1 cellular context compared by ENCODE assay signal in the genomic region with DNA sequence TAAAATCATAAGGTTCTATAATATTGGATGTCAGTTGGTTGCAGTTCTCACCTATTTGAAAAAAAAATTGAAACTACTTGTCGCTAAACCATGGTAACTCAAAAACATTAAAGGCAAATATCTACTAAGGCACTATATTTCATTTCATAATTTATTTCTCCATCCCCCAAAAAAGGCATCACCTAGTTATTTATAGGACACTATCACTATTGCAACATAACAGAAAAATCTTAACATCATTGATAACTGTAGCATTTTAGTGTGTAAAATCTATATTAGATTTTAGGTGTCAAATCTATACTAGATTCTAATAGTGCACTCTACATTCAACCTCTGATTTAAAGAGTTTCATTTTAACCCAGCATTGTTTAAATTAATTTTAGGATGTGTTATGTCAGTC.
TF ChIP-seq lines count a peak whose summit lies in the region.

No MANE protein-coding gene starts in this region.

TF ChIP-seq in GM23338, 12 proteins besides CTCF, POLR2A, EP300 and RAD21 (continued from another document):
- TF ChIP-seq, protein P1, sequence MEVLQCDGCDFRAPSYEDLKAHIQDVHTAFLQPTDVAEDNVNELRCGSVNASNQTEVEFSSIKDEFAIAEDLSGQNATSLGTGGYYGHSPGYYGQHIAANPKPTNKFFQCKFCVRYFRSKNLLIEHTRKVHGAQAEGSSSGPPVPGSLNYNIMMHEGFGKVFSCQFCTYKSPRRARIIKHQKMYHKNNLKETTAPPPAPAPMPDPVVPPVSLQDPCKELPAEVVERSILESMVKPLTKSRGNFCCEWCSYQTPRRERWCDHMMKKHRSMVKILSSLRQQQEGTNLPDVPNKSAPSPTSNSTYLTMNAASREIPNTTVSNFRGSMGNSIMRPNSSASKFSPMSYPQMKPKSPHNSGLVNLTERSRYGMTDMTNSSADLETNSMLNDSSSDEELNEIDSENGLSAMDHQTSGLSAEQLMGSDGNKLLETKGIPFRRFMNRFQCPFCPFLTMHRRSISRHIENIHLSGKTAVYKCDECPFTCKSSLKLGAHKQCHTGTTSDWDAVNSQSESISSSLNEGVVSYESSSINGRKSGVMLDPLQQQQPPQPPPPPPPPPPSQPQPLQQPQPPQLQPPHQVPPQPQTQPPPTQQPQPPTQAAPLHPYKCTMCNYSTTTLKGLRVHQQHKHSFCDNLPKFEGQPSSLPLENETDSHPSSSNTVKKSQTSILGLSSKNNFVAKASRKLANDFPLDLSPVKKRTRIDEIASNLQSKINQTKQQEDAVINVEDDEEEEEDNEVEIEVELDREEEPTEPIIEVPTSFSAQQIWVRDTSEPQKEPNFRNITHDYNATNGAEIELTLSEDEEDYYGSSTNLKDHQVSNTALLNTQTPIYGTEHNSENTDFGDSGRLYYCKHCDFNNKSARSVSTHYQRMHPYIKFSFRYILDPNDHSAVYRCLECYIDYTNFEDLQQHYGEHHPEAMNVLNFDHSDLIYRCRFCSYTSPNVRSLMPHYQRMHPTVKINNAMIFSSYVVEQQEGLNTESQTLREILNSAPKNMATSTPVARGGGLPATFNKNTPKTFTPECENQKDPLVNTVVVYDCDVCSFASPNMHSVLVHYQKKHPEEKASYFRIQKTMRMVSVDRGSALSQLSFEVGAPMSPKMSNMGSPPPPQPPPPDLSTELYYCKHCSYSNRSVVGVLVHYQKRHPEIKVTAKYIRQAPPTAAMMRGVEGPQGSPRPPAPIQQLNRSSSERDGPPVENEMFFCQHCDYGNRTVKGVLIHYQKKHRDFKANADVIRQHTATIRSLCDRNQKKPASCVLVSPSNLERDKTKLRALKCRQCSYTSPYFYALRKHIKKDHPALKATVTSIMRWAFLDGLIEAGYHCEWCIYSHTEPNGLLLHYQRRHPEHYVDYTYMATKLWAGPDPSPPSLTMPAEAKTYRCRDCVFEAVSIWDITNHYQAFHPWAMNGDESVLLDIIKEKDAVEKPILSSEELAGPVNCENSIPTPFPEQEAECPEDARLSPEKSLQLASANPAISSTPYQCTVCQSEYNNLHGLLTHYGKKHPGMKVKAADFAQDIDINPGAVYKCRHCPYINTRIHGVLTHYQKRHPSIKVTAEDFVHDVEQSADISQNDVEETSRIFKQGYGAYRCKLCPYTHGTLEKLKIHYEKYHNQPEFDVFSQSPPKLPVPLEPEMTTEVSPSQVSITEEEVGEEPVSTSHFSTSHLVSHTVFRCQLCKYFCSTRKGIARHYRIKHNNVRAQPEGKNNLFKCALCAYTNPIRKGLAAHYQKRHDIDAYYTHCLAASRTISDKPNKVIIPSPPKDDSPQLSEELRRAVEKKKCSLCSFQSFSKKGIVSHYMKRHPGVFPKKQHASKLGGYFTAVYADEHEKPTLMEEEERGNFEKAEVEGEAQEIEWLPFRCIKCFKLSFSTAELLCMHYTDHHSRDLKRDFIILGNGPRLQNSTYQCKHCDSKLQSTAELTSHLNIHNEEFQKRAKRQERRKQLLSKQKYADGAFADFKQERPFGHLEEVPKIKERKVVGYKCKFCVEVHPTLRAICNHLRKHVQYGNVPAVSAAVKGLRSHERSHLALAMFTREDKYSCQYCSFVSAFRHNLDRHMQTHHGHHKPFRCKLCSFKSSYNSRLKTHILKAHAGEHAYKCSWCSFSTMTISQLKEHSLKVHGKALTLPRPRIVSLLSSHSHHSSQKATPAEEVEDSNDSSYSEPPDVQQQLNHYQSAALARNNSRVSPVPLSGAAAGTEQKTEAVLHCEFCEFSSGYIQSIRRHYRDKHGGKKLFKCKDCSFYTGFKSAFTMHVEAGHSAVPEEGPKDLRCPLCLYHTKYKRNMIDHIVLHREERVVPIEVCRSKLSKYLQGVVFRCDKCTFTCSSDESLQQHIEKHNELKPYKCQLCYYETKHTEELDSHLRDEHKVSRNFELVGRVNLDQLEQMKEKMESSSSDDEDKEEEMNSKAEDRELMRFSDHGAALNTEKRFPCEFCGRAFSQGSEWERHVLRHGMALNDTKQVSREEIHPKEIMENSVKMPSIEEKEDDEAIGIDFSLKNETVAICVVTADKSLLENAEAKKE (CRISPR knock-in tag; IDR thresholded peaks at IDR 0.05), result no peak
- TF ChIP-seq, protein P2, sequence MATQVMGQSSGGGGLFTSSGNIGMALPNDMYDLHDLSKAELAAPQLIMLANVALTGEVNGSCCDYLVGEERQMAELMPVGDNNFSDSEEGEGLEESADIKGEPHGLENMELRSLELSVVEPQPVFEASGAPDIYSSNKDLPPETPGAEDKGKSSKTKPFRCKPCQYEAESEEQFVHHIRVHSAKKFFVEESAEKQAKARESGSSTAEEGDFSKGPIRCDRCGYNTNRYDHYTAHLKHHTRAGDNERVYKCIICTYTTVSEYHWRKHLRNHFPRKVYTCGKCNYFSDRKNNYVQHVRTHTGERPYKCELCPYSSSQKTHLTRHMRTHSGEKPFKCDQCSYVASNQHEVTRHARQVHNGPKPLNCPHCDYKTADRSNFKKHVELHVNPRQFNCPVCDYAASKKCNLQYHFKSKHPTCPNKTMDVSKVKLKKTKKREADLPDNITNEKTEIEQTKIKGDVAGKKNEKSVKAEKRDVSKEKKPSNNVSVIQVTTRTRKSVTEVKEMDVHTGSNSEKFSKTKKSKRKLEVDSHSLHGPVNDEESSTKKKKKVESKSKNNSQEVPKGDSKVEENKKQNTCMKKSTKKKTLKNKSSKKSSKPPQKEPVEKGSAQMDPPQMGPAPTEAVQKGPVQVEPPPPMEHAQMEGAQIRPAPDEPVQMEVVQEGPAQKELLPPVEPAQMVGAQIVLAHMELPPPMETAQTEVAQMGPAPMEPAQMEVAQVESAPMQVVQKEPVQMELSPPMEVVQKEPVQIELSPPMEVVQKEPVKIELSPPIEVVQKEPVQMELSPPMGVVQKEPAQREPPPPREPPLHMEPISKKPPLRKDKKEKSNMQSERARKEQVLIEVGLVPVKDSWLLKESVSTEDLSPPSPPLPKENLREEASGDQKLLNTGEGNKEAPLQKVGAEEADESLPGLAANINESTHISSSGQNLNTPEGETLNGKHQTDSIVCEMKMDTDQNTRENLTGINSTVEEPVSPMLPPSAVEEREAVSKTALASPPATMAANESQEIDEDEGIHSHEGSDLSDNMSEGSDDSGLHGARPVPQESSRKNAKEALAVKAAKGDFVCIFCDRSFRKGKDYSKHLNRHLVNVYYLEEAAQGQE (IDR thresholded peaks at IDR 0.05; ENCODE audit: unreplicated experiment), result no peak
